In genomic region chr9:95349109-95350038, GRCh38 we compare ENCODE assay signal across 10 cellular contexts. TPM values are rescaled to one million over a fixed set of nuclear protein-coding genes. Genes with fewer than 3 reads are reported as not detected.
A peak's percentile ranks its signal among the peaks of the same experiment; 100 is the strongest.
DNase-seq lines count a peak whose midpoint lies in the region; ATAC-seq, FAIRE-seq and TF ChIP-seq lines count a peak whose summit lies in the region.
"Had no signal": no experiment of that assay in that cellular context is flagged by ENCODE, and none has a peak within 500 bp of the region (broad histone marks: within the 10 kb centered on the region; RNA-seq: fewer than 3 reads in every experiment).

No MANE protein-coding gene starts in this region.

- TF ChIP-seq CTCF in AG10803 (conservative IDR thresholded peaks at IDR 0.05; ENCODE audit: low read length) (no peak), endothelial cell of umbilical vein (IDR thresholded peaks at IDR 0.05; ENCODE audit: extremely low read depth in 1 of 2, insufficient read depth in 1 of 2, low read depth in 1 of 2, low read length in 2 of 2) (no peak), osteoblast (IDR thresholded peaks at IDR 0.05; ENCODE audit: extremely low read depth, low read depth, low read length) (no peak)

- H2AFZ ChIP-seq in endothelial cell of umbilical vein (ENCODE audit: low read depth, low read length) = peak overlapping the region; percentile 64
- H2AFZ ChIP-seq in osteoblast (ENCODE audit: low read length) = no peak overlapping the region

- intact Hi-C loops in endothelial cell of umbilical vein (cut with micrococcal nuclease) = no loop called here

- H3K4me2 ChIP-seq in endothelial cell of umbilical vein (ENCODE audit: insufficient read depth, low read length) (peak overlapping the region; percentile 16), osteoblast (ENCODE audit: insufficient read depth, low read length) (peak overlapping the region; percentile 32)

- H3K4me3 ChIP-seq in AG10803 (ENCODE audit: low read length) = peak overlapping the region; percentile 15
- peak overlapping the region in 1 of 3 experiments; percentile 23 for H3K4me3 ChIP-seq in endothelial cell of umbilical vein (replicated peaks in 1 of 3; ENCODE audit: insufficient read depth in 1 of 3, low read depth in 1 of 3, low read length in 3 of 3)
- peak overlapping the region; percentile 17 for H3K4me3 ChIP-seq in osteoblast (ENCODE audit: insufficient read depth, low read length)
- H3K4me3 ChIP-seq: SJSA1 had no signal

- ATAC-seq in GM18520 (IDR thresholded peaks at IDR 0.05; ENCODE audit: unreplicated experiment) (no peak), GM18498 (IDR thresholded peaks at IDR 0.05; ENCODE audit: unreplicated experiment) (no peak), GM21526 (IDR thresholded peaks at IDR 0.05; ENCODE audit: low FRiP score, unreplicated experiment) (no peak)
- ATAC-seq: HCT116 had no signal

- POLR2A ChIA-PET in endothelial cell of umbilical vein (lab: Charles Lee) = no interaction called here

- DNase-seq in AG10803 (ENCODE audit: low read depth) (no peak), NCI-H69 (lab: John Stamatoyannopoulos, UW) (peak; percentile 53), endothelial cell of umbilical vein (ENCODE audit: low read depth, low spot score) (no peak), osteoblast (ENCODE audit: insufficient read length, low spot score, missing footprints) (no peak), T-helper 1 cell (no peak)

- CTCF ChIA-PET in endothelial cell of umbilical vein (lab: Charles Lee) = interaction anchor here (2.9 kb wide), 1 partner anchor 13 kb away, joined by 14 read pairs; no protein-coding TSS in a partner anchor

- dilution Hi-C loops in endothelial cell of umbilical vein (cut with MboI; ENCODE audit: extremely low pct_ligation_motif_present, low sequenced_read_pairs) = no loop called here

- TF ChIP-seq POLR2A in endothelial cell of umbilical vein (IDR thresholded peaks at IDR 0.05; ENCODE audit: low read depth, low read length) = no peak

- BruUV-seq in endothelial cell of umbilical vein (replicated peaks; lab: Mats Ljungman, UMichigan) = no TSS peak

- H3K4me1 ChIP-seq in endothelial cell of umbilical vein (ENCODE audit: control insufficient read depth, extremely low read depth, insufficient read depth, low read length) (peaks cover 4% of the 10 kb centered on the region), osteoblast (ENCODE audit: insufficient read depth, low read length) (no peaks in the 10 kb centered on the region)
- H3K4me1 ChIP-seq: SJSA1 had no signal

- no peaks in the 10 kb centered on the region for H3K9me1 ChIP-seq in endothelial cell of umbilical vein (replicated peaks; ENCODE audit: control insufficient read depth, extremely low read depth, insufficient read depth, low read length)

- H4K20me1 ChIP-seq in endothelial cell of umbilical vein (replicated peaks; ENCODE audit: control insufficient read depth, extremely low read depth, insufficient read depth, low read length) (no peaks in the 10 kb centered on the region), osteoblast (ENCODE audit: insufficient read depth, low read length) (no peaks in the 10 kb centered on the region)

- H3K79me2 ChIP-seq in endothelial cell of umbilical vein (ENCODE audit: control insufficient read depth, insufficient read depth, low read length) (no peaks in the 10 kb centered on the region), osteoblast (ENCODE audit: insufficient read depth, low read length) (no peaks in the 10 kb centered on the region)

- no peaks in the 10 kb centered on the region for H3K9me3 ChIP-seq in endothelial cell of umbilical vein (replicated peaks; ENCODE audit: control insufficient read depth, insufficient read depth, low read length)
- no peaks in the 10 kb centered on the region for H3K9me3 ChIP-seq in osteoblast (ENCODE audit: low read depth, low read length)

- peaks cover 12 to 18% of the 10 kb centered on the region in 2 experiments for H3K27me3 ChIP-seq in endothelial cell of umbilical vein (ENCODE audit: control insufficient read depth in 2 of 2, insufficient read depth in 2 of 2, low read length in 2 of 2)
- H3K27me3 ChIP-seq in osteoblast (ENCODE audit: insufficient read depth, low read length) = peaks cover 15% of the 10 kb centered on the region
- H3K27me3 ChIP-seq: SJSA1 had no signal

- no peaks in the 10 kb centered on the region for H3K36me3 ChIP-seq in endothelial cell of umbilical vein (ENCODE audit: control insufficient read depth in 2 of 2, extremely low read depth in 1 of 2, insufficient read depth in 2 of 2, low read length in 2 of 2)
- no peaks in the 10 kb centered on the region for H3K36me3 ChIP-seq in osteoblast (ENCODE audit: insufficient read depth, low read length)
- H3K36me3 ChIP-seq: SJSA1 had no signal

- FAIRE-seq in endothelial cell of umbilical vein (lab: Jason Lieb, UNC) = no peak

- H3K9ac ChIP-seq in endothelial cell of umbilical vein (replicated peaks; ENCODE audit: extremely low read depth, insufficient read depth, low read length) = no peak overlapping the region

- H3K27ac ChIP-seq in endothelial cell of umbilical vein (ENCODE audit: insufficient read depth, low read depth, low read length) = no peak overlapping the region
- H3K27ac ChIP-seq in osteoblast (ENCODE audit: low read depth, low read length) = no peak overlapping the region
- H3K27ac ChIP-seq: SJSA1 had no signal

TF ChIP-seq in endothelial cell of umbilical vein, 7 proteins besides CTCF, POLR2A, EP300 and RAD21:
- no peak for TF ChIP-seq FOS (IDR thresholded peaks at IDR 0.05; ENCODE audit: borderline replicate concordance, insufficient read depth, low read length)
- TF ChIP-seq EZH2 (IDR thresholded peaks at IDR 0.05; ENCODE audit: borderline replicate concordance, low read depth, low read length, severe bottlenecking) = peak; percentile 78
- TF ChIP-seq POLR2AphosphoS5 (IDR thresholded peaks at IDR 0.05; ENCODE audit: insufficient read depth, low read depth, low read length) = no peak

RNA-seq across cellular contexts. Expression of gene FANCC, which starts 31.9 kb away (rescaled TPM):
- total RNA-seq in endothelial cell of umbilical vein (13.1 and 14.0 TPM in 2 replicates), osteoblast (4.7 and 5.4 TPM in 2 replicates)
- 4.6 and 5.7 TPM in 2 replicates for polyA plus RNA-seq in endothelial cell of umbilical vein
- 6.0 and 6.1 TPM in 2 replicates for polyA plus RNA-seq in endothelial cell of umbilical vein (2011; cell fraction: cytosol; rRNA removed)
- polyA plus RNA-seq in endothelial cell of umbilical vein (2011; cell fraction: nucleus; rRNA removed) = 13.7 and 15.7 TPM in 2 replicates
- polyA plus RNA-seq in endothelial cell of umbilical vein (2012) = 8.1 and 9.4 TPM in 2 replicates
- 11.4 and 14.7 TPM in 2 replicates for polyA minus RNA-seq in endothelial cell of umbilical vein
- polyA minus RNA-seq in endothelial cell of umbilical vein (2011; cell fraction: cytosol; rRNA and poly(A)+ RNA removed) = 15.4 TPM
- polyA minus RNA-seq in endothelial cell of umbilical vein (2011; cell fraction: nucleus; rRNA and poly(A)+ RNA removed) = 19.5 and 31.6 TPM in 2 replicates
